39 cellular contexts compared by ENCODE assay signal in the genomic region with DNA sequence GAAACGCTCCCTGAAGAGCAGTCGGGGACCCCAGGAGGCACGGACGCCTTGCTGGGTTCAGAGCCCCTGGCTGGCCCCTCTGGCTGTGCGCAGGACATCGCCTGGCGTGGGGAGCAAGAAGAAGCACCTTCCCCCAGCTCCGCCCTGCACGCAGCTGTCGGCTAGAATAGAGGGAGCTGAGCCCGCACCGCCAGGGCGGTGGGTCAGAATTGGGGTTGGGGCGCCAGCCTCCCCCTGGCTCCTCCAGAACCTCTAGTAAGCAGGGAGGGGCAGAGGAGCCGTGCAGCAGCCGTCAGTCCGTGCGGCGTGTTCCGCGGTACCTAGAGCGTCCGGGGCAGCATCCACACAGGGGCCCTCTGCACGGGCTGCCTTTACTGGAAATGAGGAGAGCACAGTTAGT. TPM values are rescaled to one million over a fixed set of nuclear protein-coding genes. Genes with fewer than 3 reads are reported as not detected.
"Had no signal": no experiment of that assay in that cellular context is flagged by ENCODE, and none has a peak within 500 bp of the region (broad histone marks: within the 10 kb centered on the region; RNA-seq: fewer than 3 reads in every experiment).

No MANE protein-coding gene starts in this region.

- DNase-seq: Karpas-422, Kasumi-1, MG63, MM.1S, MV-4-11, NCI-H1048, NCI-H1092, NCI-H1092 treated with DMSO at 0.1 percent for 48 hours, NCI-H1105, NCI-H1105 treated with DMSO at 0.1 percent for 48 hours, NCI-H1417, NCI-H1417 treated with DMSO at 0.1 percent for 48 hours, NCI-H1436, NCI-H1436 treated with DMSO at 0.1 percent for 48 hours, NCI-H146, NCI-H1694, NCI-H1694 treated with DMSO at 0.1 percent for 48 hours, NCI-H187, NCI-H187 treated with DMSO at 0.1 percent for 48 hours, NCI-H1930, NCI-H2029, NCI-H2029 treated with DMSO at 0.1 percent for 48 hours, NCI-H2081, NCI-H2081 treated with DMSO at 0.1 percent for 48 hours, NCI-H2107, NCI-H2171, NCI-H2171 treated with DMSO at 0.1 percent for 48 hours, NCI-H2227 treated with DMSO at 0.1 percent for 48 hours, NCI-H226, NCI-H345, NCI-H446, NCI-H446 treated with DMSO at 0.1 percent for 48 hours, NCI-H510A, NCI-H510A treated with DMSO at 0.1 percent for 48 hours had no signal

- H3K27ac ChIP-seq: KMS-11 had no signal

- H3K9me3 ChIP-seq: MG63 had no signal

- H3K4me2 ChIP-seq: KMS-11 had no signal

- H3K36me3 ChIP-seq: MG63 had no signal

- H3K4me3 ChIP-seq: MG63 had no signal

- H3K9ac ChIP-seq: KMS-11 had no signal

RNA-seq across cellular contexts. Expression of gene KCNQ2, which starts 53.2 kb away (rescaled TPM):
- total RNA-seq: LHCN-M2, M059J, MCF 10A had no signal

RNA-seq across cellular contexts. Expression of gene CHRNA4, which starts 58.1 kb away (rescaled TPM):
- total RNA-seq: LHCN-M2, M059J, MCF 10A, NCI-H460 had no signal
